ENCODE assay signal across 8 cellular contexts in genomic region chr2:54657664-54658083, GRCh38.
DNase-seq lines count a peak whose midpoint lies in the region; ATAC-seq and TF ChIP-seq lines count a peak whose summit lies in the region.

No MANE protein-coding gene starts in this region.

- H2AFZ ChIP-seq in PC-3 (ENCODE audit: low read length), result no peak overlapping the region

- no peak overlapping the region for H3K27ac Mint-ChIP-seq in Calu3 (ENCODE audit: unreplicated experiment)

- H3K9ac ChIP-seq in PC-3 (ENCODE audit: low read length), result no peak overlapping the region

- 58 to 80% (median 77%) methylated on average over 6 to 12 of the region's 12 CpGs for WGBS in adrenal gland, 4 donors

- peaks cover 5% of the 10 kb centered on the region for H3K4me1 Mint-ChIP-seq in Calu3 (ENCODE audit: low read depth, unreplicated experiment)

- no peak overlapping the region for H3K4me3 Mint-ChIP-seq in Calu3 (ENCODE audit: low read depth, unreplicated experiment)

- no peaks in the 10 kb centered on the region for H3K9me2 ChIP-seq in PC-3 (replicated peaks; ENCODE audit: low read length)

- H3K36me3 Mint-ChIP-seq in Calu3 (ENCODE audit: insufficient read depth, unreplicated experiment), result peaks cover 97% of the 10 kb centered on the region

- no peak overlapping the region for H3K27ac ChIP-seq in PC-3 (ENCODE audit: low read length)
- peak overlapping the region in 2 of 5 donors; percentile 21 to 54 for H3K27ac ChIP-seq in adrenal gland

- H3K4me3 ChIP-seq in PC-3 (ENCODE audit: low read length) (no peak overlapping the region), adrenal gland (no peak overlapping the region)

- no peaks in the 10 kb centered on the region for H3F3A ChIP-seq in PC-3 (ENCODE audit: low read length, unreplicated experiment)

- POLR2A ChIA-PET in PC-3 (lab: Charles Lee; ENCODE audit: unreplicated experiment), result no interaction called here

- 0 out of 2 replicates have a peak, but pooled peaks cover 1% of the 10 kb centered on the region for H4K20me1 ChIP-seq in PC-3 (ENCODE audit: low read length)

- H3K27me3 ChIP-seq in PC-3 (ENCODE audit: low read length) (no peaks in the 10 kb centered on the region), adrenal gland (no peaks in the 10 kb centered on the region)

- BruUV-seq in Calu3 (replicated peaks; lab: Mats Ljungman, UMichigan) (no TSS peak), PC-3 (replicated peaks; lab: Mats Ljungman, UMichigan) (no TSS peak)

- H3K4me1 ChIP-seq in PC-3 (ENCODE audit: insufficient read depth, low read length), result no peaks in the 10 kb centered on the region
- H3K4me1 ChIP-seq in adrenal gland (replicated peaks in 1 of 2), result peaks cover 5% of the 10 kb centered on the region in 2 donors

- ATAC-seq in GM21576 (IDR thresholded peaks at IDR 0.05; ENCODE audit: unreplicated experiment) (peak; percentile 56), PC-3 (peak; percentile 84), HG02610 (IDR thresholded peaks at IDR 0.05; ENCODE audit: unreplicated experiment) (no peak)

- TF ChIP-seq CTCF in Calu3 (IDR thresholded peaks at IDR 0.05; ENCODE audit: unreplicated experiment), result peak; percentile 68
- TF ChIP-seq CTCF in PC-3 (conservative IDR thresholded peaks at IDR 0.05; ENCODE audit: low read depth, low read length), result peak; percentile 68
- peak; percentile 20 to 62 (median 54) for TF ChIP-seq CTCF in adrenal gland (IDR thresholded peaks at IDR 0.05)

- H3K9me3 Mint-ChIP-seq in Calu3 (ENCODE audit: low read depth, unreplicated experiment), result no peaks in the 10 kb centered on the region

- intact Hi-C loops in Calu3 (cut with micrococcal nuclease; ENCODE audit: unreplicated experiment), result no loop called here
- intact Hi-C loops in PC-3 (cut with micrococcal nuclease), result loop anchor here (5.0 kb wide), 1 partner anchor 550 kb away; no protein-coding TSS in a partner anchor
- intact Hi-C loops in adrenal gland (cut with DNase I), result no loop called here

- TF ChIP-seq POLR2A in adrenal gland (IDR thresholded peaks at IDR 0.05), result no peak

- CTCF ChIA-PET in Calu3 (lab: Charles Lee) (interaction anchor here (1.4 kb wide), 1 partner anchor 34 kb away, joined by 3 read pairs; no protein-coding TSS in a partner anchor), PC-3 (lab: Charles Lee) (interaction anchor here (1.4 kb wide), 1 partner anchor 242 kb away, joined by 3 read pairs; no protein-coding TSS in a partner anchor)

- DNase-seq in Calu3, result peak; percentile 57
- DNase-seq in PC-3, result peak; percentile 66
- DNase-seq in adrenal gland, result peak; percentile 35 to 83 (median 65)
- peak; percentile 54 for DNase-seq in iris pigment epithelial cell (ENCODE audit: low read depth)
- DNase-seq in stimulated activated CD4-positive, alpha-beta T cell treated with anti-CD3 and anti-CD28 coated beads, Interleukin-4, amount 100 ng/mL, for 24 hours, result peak; percentile 54
- DNase-seq in NCI-H2196 treated with DMSO at 0.1 percent for 48 hours (lab: John Stamatoyannopoulos, UW; ENCODE audit: unreplicated experiment), result no peak

- no peak overlapping the region for H3K4me2 ChIP-seq in PC-3 (ENCODE audit: low read length)

- H3K36me3 ChIP-seq in PC-3 (ENCODE audit: low read depth, low read length), result peaks cover 96% of the 10 kb centered on the region
- peaks cover 0 to 99% of the 10 kb centered on the region in 2 donors for H3K36me3 ChIP-seq in adrenal gland (replicated peaks in 1 of 2)

- no peaks in the 10 kb centered on the region for H3K79me2 ChIP-seq in PC-3 (ENCODE audit: low read length)

- H3K27me3 Mint-ChIP-seq in Calu3 (ENCODE audit: unreplicated experiment), result no peaks in the 10 kb centered on the region

- H3K9me3 ChIP-seq in PC-3 (ENCODE audit: low read length) (no peaks in the 10 kb centered on the region), adrenal gland (replicated peaks in 1 of 3) (no peaks in the 10 kb centered on the region)
